In the genomic region with DNA sequence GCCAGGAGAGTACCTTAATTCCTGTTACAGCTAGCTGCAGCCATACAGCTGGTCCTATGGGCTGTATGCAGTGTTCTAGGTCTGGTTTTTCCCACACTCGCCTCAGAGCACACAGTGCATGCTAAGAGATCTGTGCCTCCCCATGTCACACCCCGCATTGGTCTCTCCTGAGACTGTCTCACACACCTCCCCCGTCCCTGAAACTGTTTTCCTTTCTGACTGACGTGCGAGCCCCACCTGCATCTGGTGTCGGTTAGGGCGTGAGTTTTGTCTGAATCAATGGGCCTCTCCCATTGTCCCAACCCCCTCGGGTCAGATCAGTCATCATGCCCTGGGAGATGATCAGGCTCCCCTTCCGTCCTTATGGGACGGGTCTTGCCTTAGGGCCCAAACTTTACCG, we compare ENCODE assay signal across 25 cellular contexts. TPM values are rescaled to one million over a fixed set of nuclear protein-coding genes. Genes with fewer than 3 reads are reported as not detected.
"Had no signal": no experiment of that assay in that cellular context is flagged by ENCODE, and none has a peak within 500 bp of the region (broad histone marks: within the 10 kb centered on the region; RNA-seq: fewer than 3 reads in every experiment).

No MANE protein-coding gene starts in this region.

- H3K4me3 ChIP-seq: gastrocnemius medialis, left lung, mucosa of descending colon, psoas muscle, sigmoid colon, stomach, testis, tibial artery had no signal

- H3K36me3 ChIP-seq: gastrocnemius medialis, left lung, sigmoid colon, stomach, tibial artery had no signal

- H3K27ac ChIP-seq: gastrocnemius medialis, left lung, psoas muscle, sigmoid colon, stomach, testis, tibial artery had no signal

- H3K4me1 ChIP-seq: psoas muscle had no signal

- H3K27me3 ChIP-seq: testis had no signal

- H3K4me3 Mint-ChIP-seq: mesothelial cell of epicardium; natural killer cell treated with Interleukin-12 subunit alpha and Interleukin-12 subunit beta and Interleukin-15 and Interleukin-18, amount 100 ng/mL, for 72 hours; neural crest cell; stimulated activated effector memory CD8-positive, alpha-beta T cell treated with anti-CD3 and anti-CD28 coated beads, Interleukin-12 subunit alpha, Interleukin-12 subunit beta, amount 100 ng/mL, for 72 hours; type B pancreatic cell had no signal

- ATAC-seq: gastrocnemius medialis; left cardiac atrium; left lung; mucosa of descending colon; natural killer cell treated with Interleukin-12 subunit alpha and Interleukin-12 subunit beta and Interleukin-15 and Interleukin-18, amount 100 ng/mL, for 72 hours; psoas muscle; right cardiac atrium; stimulated activated effector memory CD8-positive, alpha-beta T cell treated with anti-CD3 and anti-CD28 coated beads, Interleukin-12 subunit alpha, Interleukin-12 subunit beta, amount 100 ng/mL, for 72 hours had no signal

- H3K9me3 Mint-ChIP-seq: stimulated activated effector memory CD8-positive, alpha-beta T cell treated with anti-CD3 and anti-CD28 coated beads, Interleukin-12 subunit alpha, Interleukin-12 subunit beta, amount 100 ng/mL, for 72 hours had no signal

- H3K9me3 ChIP-seq: gastrocnemius medialis, left lung, mucosa of descending colon, psoas muscle, sigmoid colon, stomach, testis, tibial artery had no signal

- H3K36me3 Mint-ChIP-seq: mesothelial cell of epicardium; naive B cell; natural killer cell treated with Interleukin-12 subunit alpha and Interleukin-12 subunit beta and Interleukin-15 and Interleukin-18, amount 100 ng/mL, for 72 hours; stimulated activated effector memory CD8-positive, alpha-beta T cell treated with anti-CD3 and anti-CD28 coated beads, Interleukin-12 subunit alpha, Interleukin-12 subunit beta, amount 100 ng/mL, for 72 hours; type B pancreatic cell had no signal

- H3K27ac Mint-ChIP-seq: mesothelial cell of epicardium; natural killer cell treated with Interleukin-12 subunit alpha and Interleukin-12 subunit beta and Interleukin-15 and Interleukin-18, amount 100 ng/mL, for 72 hours; stimulated activated effector memory CD8-positive, alpha-beta T cell treated with anti-CD3 and anti-CD28 coated beads, Interleukin-12 subunit alpha, Interleukin-12 subunit beta, amount 100 ng/mL, for 72 hours; type B pancreatic cell had no signal

- DNase-seq: dorsolateral prefrontal cortex; effector CD4-positive, alpha-beta T cell; gastrocnemius medialis; head of caudate nucleus; left cardiac atrium; mesenchymal stem cell; mucosa of descending colon; naive B cell; psoas muscle; right cardiac atrium; sigmoid colon; stimulated activated CD4-positive, alpha-beta T cell treated with anti-CD3 and anti-CD28 coated beads, Interleukin-2, amount 100 ng/mL, for 24 hours; stimulated activated CD4-positive, alpha-beta T cell treated with anti-CD3 and anti-CD28 coated beads, Interleukin-4, amount 100 ng/mL, for 24 hours; stimulated activated naive CD4-positive, alpha-beta T cell treated with Interleukin-2 at 50 U/mL for 16 hours; stomach; testis; tibial artery had no signal

RNA-seq across cellular contexts. Expression of a gene that starts 3.4 kb away (rescaled TPM):
- total RNA-seq: lung microvascular endothelial cell; natural killer cell treated with Interleukin-12 subunit alpha and Interleukin-12 subunit beta and Interleukin-15 and Interleukin-18, amount 100 ng/mL, for 72 hours; subcutaneous adipose tissue had no signal
